ENCODE assay signal across 1 cellular context in genomic region chr22:24264329-24264886, GRCh38.
A peak's percentile ranks its signal among the peaks of the same experiment; 100 is the strongest.
TF ChIP-seq lines count a peak whose summit lies in the region.

No MANE protein-coding gene starts in this region.

TF ChIP-seq in K562, 482 proteins besides CTCF, POLR2A, EP300 and RAD21 (continued from another document):
- TF ChIP-seq TFE3 (CRISPR knock-in tag; IDR thresholded peaks at IDR 0.05) (peak; percentile 41), PKNOX1 (IDR thresholded peaks at IDR 0.05) (0 out of 2 replicates have a peak, but pooled peaks have one; percentile 5)
